Comparison of ENCODE assay signal across 1 cellular context in the genomic region with DNA sequence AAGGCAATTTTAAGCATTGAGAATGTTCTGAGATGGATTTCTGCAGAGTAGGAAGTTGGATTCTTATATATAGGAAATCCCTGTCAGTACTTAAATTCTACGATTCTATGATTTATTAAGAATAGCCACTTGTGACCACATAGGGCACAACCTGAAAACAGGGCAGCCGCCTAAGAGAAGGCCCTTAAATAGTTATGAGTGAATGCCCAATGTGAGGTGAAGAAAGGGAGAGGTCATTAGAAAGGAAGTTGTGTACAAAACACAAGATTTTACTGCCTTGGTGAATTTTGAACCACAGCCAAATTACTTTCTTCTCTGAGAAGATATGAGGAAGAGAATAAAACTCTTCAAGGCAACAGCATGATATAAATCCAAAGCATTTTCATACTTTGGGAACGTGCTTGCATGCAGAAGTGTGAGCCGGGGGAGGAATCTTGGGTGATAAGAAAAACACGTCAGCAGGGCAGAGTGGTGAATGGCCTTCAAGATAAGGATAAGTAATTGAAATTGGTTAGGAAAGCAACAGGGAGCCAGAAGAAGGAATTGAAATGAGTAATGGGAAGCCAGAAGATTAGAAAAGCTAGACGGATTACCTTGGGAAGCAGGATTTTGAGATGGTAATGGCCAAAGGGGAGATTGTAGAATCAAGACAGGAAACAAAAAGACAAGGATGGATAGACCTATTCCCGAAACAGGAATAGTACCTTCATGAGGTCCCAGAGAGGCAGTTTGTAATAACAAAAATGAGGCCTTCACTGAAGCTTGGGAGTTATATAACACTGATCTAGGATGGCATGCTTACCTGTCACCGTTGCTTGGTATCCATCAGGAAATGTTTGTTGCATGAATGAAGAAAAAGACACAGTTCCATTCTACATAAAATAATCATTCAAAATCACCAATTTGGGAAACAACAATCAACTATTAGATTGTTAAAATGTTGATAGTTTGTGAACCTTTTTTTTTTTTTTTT.
TF ChIP-seq lines count a peak whose summit lies in the region.

No MANE protein-coding gene starts in this region.

TF ChIP-seq in GM23338, 12 proteins besides CTCF, POLR2A, EP300 and RAD21 (continued from another document):
- TF ChIP-seq, protein P1, sequence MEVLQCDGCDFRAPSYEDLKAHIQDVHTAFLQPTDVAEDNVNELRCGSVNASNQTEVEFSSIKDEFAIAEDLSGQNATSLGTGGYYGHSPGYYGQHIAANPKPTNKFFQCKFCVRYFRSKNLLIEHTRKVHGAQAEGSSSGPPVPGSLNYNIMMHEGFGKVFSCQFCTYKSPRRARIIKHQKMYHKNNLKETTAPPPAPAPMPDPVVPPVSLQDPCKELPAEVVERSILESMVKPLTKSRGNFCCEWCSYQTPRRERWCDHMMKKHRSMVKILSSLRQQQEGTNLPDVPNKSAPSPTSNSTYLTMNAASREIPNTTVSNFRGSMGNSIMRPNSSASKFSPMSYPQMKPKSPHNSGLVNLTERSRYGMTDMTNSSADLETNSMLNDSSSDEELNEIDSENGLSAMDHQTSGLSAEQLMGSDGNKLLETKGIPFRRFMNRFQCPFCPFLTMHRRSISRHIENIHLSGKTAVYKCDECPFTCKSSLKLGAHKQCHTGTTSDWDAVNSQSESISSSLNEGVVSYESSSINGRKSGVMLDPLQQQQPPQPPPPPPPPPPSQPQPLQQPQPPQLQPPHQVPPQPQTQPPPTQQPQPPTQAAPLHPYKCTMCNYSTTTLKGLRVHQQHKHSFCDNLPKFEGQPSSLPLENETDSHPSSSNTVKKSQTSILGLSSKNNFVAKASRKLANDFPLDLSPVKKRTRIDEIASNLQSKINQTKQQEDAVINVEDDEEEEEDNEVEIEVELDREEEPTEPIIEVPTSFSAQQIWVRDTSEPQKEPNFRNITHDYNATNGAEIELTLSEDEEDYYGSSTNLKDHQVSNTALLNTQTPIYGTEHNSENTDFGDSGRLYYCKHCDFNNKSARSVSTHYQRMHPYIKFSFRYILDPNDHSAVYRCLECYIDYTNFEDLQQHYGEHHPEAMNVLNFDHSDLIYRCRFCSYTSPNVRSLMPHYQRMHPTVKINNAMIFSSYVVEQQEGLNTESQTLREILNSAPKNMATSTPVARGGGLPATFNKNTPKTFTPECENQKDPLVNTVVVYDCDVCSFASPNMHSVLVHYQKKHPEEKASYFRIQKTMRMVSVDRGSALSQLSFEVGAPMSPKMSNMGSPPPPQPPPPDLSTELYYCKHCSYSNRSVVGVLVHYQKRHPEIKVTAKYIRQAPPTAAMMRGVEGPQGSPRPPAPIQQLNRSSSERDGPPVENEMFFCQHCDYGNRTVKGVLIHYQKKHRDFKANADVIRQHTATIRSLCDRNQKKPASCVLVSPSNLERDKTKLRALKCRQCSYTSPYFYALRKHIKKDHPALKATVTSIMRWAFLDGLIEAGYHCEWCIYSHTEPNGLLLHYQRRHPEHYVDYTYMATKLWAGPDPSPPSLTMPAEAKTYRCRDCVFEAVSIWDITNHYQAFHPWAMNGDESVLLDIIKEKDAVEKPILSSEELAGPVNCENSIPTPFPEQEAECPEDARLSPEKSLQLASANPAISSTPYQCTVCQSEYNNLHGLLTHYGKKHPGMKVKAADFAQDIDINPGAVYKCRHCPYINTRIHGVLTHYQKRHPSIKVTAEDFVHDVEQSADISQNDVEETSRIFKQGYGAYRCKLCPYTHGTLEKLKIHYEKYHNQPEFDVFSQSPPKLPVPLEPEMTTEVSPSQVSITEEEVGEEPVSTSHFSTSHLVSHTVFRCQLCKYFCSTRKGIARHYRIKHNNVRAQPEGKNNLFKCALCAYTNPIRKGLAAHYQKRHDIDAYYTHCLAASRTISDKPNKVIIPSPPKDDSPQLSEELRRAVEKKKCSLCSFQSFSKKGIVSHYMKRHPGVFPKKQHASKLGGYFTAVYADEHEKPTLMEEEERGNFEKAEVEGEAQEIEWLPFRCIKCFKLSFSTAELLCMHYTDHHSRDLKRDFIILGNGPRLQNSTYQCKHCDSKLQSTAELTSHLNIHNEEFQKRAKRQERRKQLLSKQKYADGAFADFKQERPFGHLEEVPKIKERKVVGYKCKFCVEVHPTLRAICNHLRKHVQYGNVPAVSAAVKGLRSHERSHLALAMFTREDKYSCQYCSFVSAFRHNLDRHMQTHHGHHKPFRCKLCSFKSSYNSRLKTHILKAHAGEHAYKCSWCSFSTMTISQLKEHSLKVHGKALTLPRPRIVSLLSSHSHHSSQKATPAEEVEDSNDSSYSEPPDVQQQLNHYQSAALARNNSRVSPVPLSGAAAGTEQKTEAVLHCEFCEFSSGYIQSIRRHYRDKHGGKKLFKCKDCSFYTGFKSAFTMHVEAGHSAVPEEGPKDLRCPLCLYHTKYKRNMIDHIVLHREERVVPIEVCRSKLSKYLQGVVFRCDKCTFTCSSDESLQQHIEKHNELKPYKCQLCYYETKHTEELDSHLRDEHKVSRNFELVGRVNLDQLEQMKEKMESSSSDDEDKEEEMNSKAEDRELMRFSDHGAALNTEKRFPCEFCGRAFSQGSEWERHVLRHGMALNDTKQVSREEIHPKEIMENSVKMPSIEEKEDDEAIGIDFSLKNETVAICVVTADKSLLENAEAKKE (CRISPR knock-in tag; IDR thresholded peaks at IDR 0.05) = no peak
- TF ChIP-seq ZNF331 (CRISPR knock-in tag; IDR thresholded peaks at IDR 0.05; ENCODE audit: low read depth) = no peak
- TF ChIP-seq JUNB (IDR thresholded peaks at IDR 0.05; ENCODE audit: unreplicated experiment) = no peak
- no peak for TF ChIP-seq EZH2 (IDR thresholded peaks at IDR 0.05; ENCODE audit: low read depth, unreplicated experiment)
- no peak for TF ChIP-seq STAT1 (IDR thresholded peaks at IDR 0.05; ENCODE audit: unreplicated experiment)
- no peak for TF ChIP-seq POLR2AphosphoS5 (IDR thresholded peaks at IDR 0.05; ENCODE audit: low read depth)
- no peak for TF ChIP-seq NANOG (IDR thresholded peaks at IDR 0.05; ENCODE audit: borderline replicate concordance)
- TF ChIP-seq, protein P2, sequence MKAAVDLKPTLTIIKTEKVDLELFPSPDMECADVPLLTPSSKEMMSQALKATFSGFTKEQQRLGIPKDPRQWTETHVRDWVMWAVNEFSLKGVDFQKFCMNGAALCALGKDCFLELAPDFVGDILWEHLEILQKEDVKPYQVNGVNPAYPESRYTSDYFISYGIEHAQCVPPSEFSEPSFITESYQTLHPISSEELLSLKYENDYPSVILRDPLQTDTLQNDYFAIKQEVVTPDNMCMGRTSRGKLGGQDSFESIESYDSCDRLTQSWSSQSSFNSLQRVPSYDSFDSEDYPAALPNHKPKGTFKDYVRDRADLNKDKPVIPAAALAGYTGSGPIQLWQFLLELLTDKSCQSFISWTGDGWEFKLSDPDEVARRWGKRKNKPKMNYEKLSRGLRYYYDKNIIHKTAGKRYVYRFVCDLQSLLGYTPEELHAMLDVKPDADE (IDR thresholded peaks at IDR 0.05) = no peak
- TF ChIP-seq EZH2phosphoT487 (IDR thresholded peaks at IDR 0.05; ENCODE audit: unreplicated experiment) = no peak
- no peak for TF ChIP-seq ZNF114 (CRISPR knock-in tag; IDR thresholded peaks at IDR 0.05)
- TF ChIP-seq, protein P3, sequence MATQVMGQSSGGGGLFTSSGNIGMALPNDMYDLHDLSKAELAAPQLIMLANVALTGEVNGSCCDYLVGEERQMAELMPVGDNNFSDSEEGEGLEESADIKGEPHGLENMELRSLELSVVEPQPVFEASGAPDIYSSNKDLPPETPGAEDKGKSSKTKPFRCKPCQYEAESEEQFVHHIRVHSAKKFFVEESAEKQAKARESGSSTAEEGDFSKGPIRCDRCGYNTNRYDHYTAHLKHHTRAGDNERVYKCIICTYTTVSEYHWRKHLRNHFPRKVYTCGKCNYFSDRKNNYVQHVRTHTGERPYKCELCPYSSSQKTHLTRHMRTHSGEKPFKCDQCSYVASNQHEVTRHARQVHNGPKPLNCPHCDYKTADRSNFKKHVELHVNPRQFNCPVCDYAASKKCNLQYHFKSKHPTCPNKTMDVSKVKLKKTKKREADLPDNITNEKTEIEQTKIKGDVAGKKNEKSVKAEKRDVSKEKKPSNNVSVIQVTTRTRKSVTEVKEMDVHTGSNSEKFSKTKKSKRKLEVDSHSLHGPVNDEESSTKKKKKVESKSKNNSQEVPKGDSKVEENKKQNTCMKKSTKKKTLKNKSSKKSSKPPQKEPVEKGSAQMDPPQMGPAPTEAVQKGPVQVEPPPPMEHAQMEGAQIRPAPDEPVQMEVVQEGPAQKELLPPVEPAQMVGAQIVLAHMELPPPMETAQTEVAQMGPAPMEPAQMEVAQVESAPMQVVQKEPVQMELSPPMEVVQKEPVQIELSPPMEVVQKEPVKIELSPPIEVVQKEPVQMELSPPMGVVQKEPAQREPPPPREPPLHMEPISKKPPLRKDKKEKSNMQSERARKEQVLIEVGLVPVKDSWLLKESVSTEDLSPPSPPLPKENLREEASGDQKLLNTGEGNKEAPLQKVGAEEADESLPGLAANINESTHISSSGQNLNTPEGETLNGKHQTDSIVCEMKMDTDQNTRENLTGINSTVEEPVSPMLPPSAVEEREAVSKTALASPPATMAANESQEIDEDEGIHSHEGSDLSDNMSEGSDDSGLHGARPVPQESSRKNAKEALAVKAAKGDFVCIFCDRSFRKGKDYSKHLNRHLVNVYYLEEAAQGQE (IDR thresholded peaks at IDR 0.05; ENCODE audit: unreplicated experiment) = no peak
